In genomic region chr11:111454561-111455192, GRCh38 we compare ENCODE assay signal across 8 cellular contexts. TPM values are rescaled to one million over a fixed set of nuclear protein-coding genes. Genes with fewer than 3 reads are reported as not detected.
A peak's percentile ranks its signal among the peaks of the same experiment; 100 is the strongest.
DNase-seq lines count a peak whose midpoint lies in the region; ATAC-seq and TF ChIP-seq lines count a peak whose summit lies in the region.

No MANE protein-coding gene starts in this region.

- H3K4me3 ChIP-seq in HUES48 (ENCODE audit: low read depth, low read length) (peak overlapping the region; percentile 53), astrocyte of the spinal cord (ENCODE audit: low read depth, low read length) (no peak overlapping the region), spleen (no peak overlapping the region)

- DNase-seq in CMK (ENCODE audit: low read depth) (peak; percentile 58), SKM-1 (lab: John Stamatoyannopoulos, UW; ENCODE audit: unreplicated experiment) (peak; percentile 4), astrocyte of the spinal cord (ENCODE audit: low read depth, low spot score) (peak; percentile 60), iPS-NIHi7 (ENCODE audit: extremely low spot score) (peak; percentile 88), spleen (no peak)
- peak; percentile 16 for DNase-seq in stimulated activated CD8-positive, alpha-beta memory T cell treated with anti-CD3 and anti-CD28 coated beads, Interleukin-12 subunit alpha, Interleukin-12 subunit beta, amount 100 ng/mL, for 24 hours (ENCODE audit: extremely low read depth)

- H3K27ac ChIP-seq in HUES48 (ENCODE audit: low read depth, low read length), result no peak overlapping the region
- H3K27ac ChIP-seq in spleen, result no peak overlapping the region

- no peaks in the 10 kb centered on the region for H3K36me3 ChIP-seq in HUES48 (ENCODE audit: control insufficient read depth, insufficient read depth, low read length)
- H3K36me3 ChIP-seq in spleen, result no peaks in the 10 kb centered on the region

- intact Hi-C loops in spleen (cut with DNase I; ENCODE audit: low total_unique reads), result no loop called here

- TF ChIP-seq POLR2A in spleen (IDR thresholded peaks at IDR 0.05), result no peak

- no peaks in the 10 kb centered on the region; the same call in 1 of the 2 replicates for H3K27me3 ChIP-seq in HUES48 (ENCODE audit: control insufficient read depth, insufficient read depth, low read length)
- peaks cover 0 to 16% (median 3%) of the 10 kb centered on the region in 7 donors for H3K27me3 ChIP-seq in spleen (replicated peaks in 1 of 7)

- ATAC-seq in HG02759 (IDR thresholded peaks at IDR 0.05; ENCODE audit: unreplicated experiment), result no peak

- 0 out of 2 replicates have a peak, but pooled peaks cover 5% of the 10 kb centered on the region for H3K4me1 ChIP-seq in HUES48 (ENCODE audit: control insufficient read depth, insufficient read depth, low read length)
- peaks cover 0 to 14% (median 2%) of the 10 kb centered on the region in 6 donors for H3K4me1 ChIP-seq in spleen

- H3K9me3 ChIP-seq in HUES48 (ENCODE audit: control insufficient read depth, insufficient read depth, low read length), result no peaks in the 10 kb centered on the region
- H3K9me3 ChIP-seq in spleen, result no peaks in the 10 kb centered on the region

- no peak overlapping the region for H3K9ac ChIP-seq in HUES48 (ENCODE audit: low read depth, low read length)

- in situ Hi-C loops in astrocyte of the spinal cord (cut with HindIII; ENCODE audit: low sequenced_read_pairs), result no loop called here

- TF ChIP-seq CTCF in astrocyte of the spinal cord (IDR thresholded peaks at IDR 0.05; ENCODE audit: low read depth, low read length) (peak; percentile 50), spleen (IDR thresholded peaks at IDR 0.05 in 8 of 11, conservative IDR thresholded peaks at IDR 0.05 in 3 of 11) (peak in 5 of 11 experiments; percentile 34 to 45 (median 38))

- WGBS in spleen, 5 donors, result 50 to 59% (median 53%) methylated on average over 11 of the region's 11 CpGs

RNA-seq across cellular contexts. Expression of gene BTG4, which starts 57.5 kb away (rescaled TPM):
- not detected for total RNA-seq in spleen
- not detected for polyA plus RNA-seq in spleen

RNA-seq across cellular contexts. Expression of gene HOATZ, which starts 59.9 kb away (rescaled TPM):
- total RNA-seq in spleen, result not detected
- polyA plus RNA-seq in spleen, result not detected
